Comparison of ENCODE assay signal across 27 cellular contexts in the genomic region with DNA sequence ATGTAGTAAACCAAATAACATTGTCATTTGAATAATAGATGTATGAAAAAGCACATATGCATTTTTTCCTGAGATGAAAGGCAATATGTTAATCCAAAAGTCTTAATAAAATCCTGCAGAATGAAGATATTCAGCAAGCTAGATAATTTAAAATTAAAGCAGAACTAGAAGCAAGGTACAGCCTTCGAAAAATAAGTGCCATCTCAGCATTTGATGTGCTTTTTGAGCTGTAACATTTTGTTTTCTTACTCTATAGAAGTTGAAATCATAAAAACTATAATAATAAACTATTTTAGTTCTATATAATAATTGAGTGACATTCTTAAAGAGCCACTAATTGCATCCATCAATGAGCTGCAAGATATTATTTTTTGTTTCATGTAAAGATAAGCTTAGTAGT.
"Had no signal": no experiment of that assay in that cellular context is flagged by ENCODE, and none has a peak within 500 bp of the region (broad histone marks: within the 10 kb centered on the region; RNA-seq: fewer than 3 reads in every experiment).

No MANE protein-coding gene starts in this region.

- H3K27me3 ChIP-seq: stomach, suprapubic skin, testis, thyroid gland, tibial artery, tibial nerve, transverse colon, upper lobe of left lung, upper lobe of right lung, uterus, vagina had no signal

- DNase-seq: stimulated activated CD4-positive, alpha-beta T cell treated with anti-CD3 and anti-CD28 coated beads, Interleukin-2, amount 100 ng/mL, for 48 hours; stimulated activated CD4-positive, alpha-beta T cell treated with anti-CD3 and anti-CD28 coated beads, Interleukin-4, amount 100 ng/mL, for 1 hour; stimulated activated CD4-positive, alpha-beta T cell treated with anti-CD3 and anti-CD28 coated beads, Interleukin-4, amount 100 ng/mL, for 24 hours; stimulated activated CD4-positive, alpha-beta T cell treated with anti-CD3 and anti-CD28 coated beads, Interleukin-4, amount 100 ng/mL, for 4 hours; stimulated activated CD8-positive, alpha-beta memory T cell treated with anti-CD3 and anti-CD28 coated beads, Interleukin-4, amount 100 ng/mL, for 48 hours; stimulated activated naive B cell treated with anti-CD40 and anti-IgM and Interleukin-4, amounts not matched to agents 10 μg/mL and 1 μg/mL and 100 μg/mL, for 72 hours; stimulated activated naive CD4-positive, alpha-beta T cell; stimulated activated naive CD4-positive, alpha-beta T cell treated with Interleukin-2 at 50 U/mL for 16 hours; stimulated activated naive CD8-positive, alpha-beta T cell treated with anti-CD3 and anti-CD28 coated beads, Interleukin-15, amount 100 ng/mL, for 72 hours; stimulated activated naive CD8-positive, alpha-beta T cell treated with anti-CD3 and anti-CD28 coated beads, Interleukin-15, Interleukin-2, amounts not matched to agents 100 U/mL and 50 U/mL, for 24 hours; stomach; substantia nigra; testis; thyroid gland; tibial artery; transverse colon; trophoblast cell; upper lobe of left lung; upper lobe of right lung; uterus had no signal

- ATAC-seq: stimulated activated effector memory CD8-positive, alpha-beta T cell treated with anti-CD3 and anti-CD28 coated beads, Interleukin-12 subunit alpha, Interleukin-12 subunit beta, amount 100 ng/mL, for 72 hours; stimulated activated memory B cell treated with anti-CD40 and anti-IgM and Interleukin-4, amounts not matched to agents 10 μg/mL and 1 μg/mL and 100 μg/mL, for 72 hours; stimulated activated naive B cell treated with anti-CD40 and anti-IgM and Interleukin-4, amounts not matched to agents 10 μg/mL and 1 μg/mL and 100 μg/mL, for 72 hours; stimulated activated naive CD8-positive, alpha-beta T cell treated with anti-CD3 and anti-CD28 coated beads, Interleukin-15, amount 100 ng/mL, for 72 hours; stimulated activated naive CD8-positive, alpha-beta T cell treated with anti-CD3 and anti-CD28 coated beads, Interleukin-15, Interleukin-2, amounts not matched to agents 100 U/mL and 50 U/mL, for 24 hours; upper lobe of right lung had no signal

- H3K9me3 ChIP-seq: stomach, suprapubic skin, testis, thoracic aorta, thyroid gland, tibial artery, tibial nerve, transverse colon, upper lobe of left lung, upper lobe of right lung, uterus, vagina had no signal

- H3K36me3 ChIP-seq: stomach, suprapubic skin, thoracic aorta, thyroid gland, tibial artery, tibial nerve, transverse colon, upper lobe of left lung, upper lobe of right lung, uterus, vagina had no signal

- H3K27ac ChIP-seq: stomach, suprapubic skin, testis, thoracic aorta, thyroid gland, tibial artery, tibial nerve, transverse colon, upper lobe of left lung, upper lobe of right lung, uterus, vagina had no signal

- FAIRE-seq: urothelium cell line had no signal

- H3K4me1 ChIP-seq: stomach, suprapubic skin, testis, thyroid gland, tibial artery, tibial nerve, transverse colon, upper lobe of left lung, upper lobe of right lung, uterus, vagina had no signal

- H3K4me3 ChIP-seq: stomach, suprapubic skin, testis, thoracic aorta, thyroid gland, tibial artery, tibial nerve, transverse colon, upper lobe of left lung, upper lobe of right lung, uterus, vagina had no signal
